Comparison of ENCODE assay signal across 1 cellular context in the genomic region with DNA sequence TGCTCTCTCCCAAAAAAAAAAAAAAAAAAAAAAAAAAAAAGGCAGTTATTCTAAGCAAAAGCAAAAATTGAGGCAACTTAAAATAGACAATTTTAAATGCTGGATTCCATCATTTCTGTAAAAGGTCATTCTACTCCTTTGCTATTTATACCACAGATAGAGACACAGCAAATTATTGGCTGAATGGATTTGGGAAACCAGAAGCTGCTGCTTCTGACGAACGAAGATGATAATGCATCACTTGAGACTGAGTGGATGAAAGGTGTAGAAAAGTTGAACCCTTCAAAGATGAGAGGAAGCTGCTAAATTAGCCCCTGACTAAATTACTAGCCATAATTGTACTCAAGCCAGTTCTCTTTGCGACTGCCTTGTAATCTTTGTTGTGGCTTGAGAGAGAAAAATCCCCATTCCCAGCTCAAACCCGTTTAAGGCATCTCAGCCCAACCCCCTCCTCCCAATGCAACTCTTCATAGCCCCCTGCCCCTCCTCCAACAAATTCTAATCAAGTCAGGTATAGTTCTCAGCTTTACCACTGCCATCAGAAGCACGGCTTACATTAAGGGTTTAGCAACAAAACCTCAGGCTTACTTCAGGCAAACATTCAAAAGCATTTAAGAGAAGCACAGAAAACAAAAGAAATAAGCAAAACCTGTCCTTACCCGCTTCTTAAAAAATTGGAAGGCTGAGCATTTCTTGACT.
TF ChIP-seq lines count a peak whose summit lies in the region.

No MANE protein-coding gene starts in this region.

TF ChIP-seq in K562, 482 proteins besides CTCF, POLR2A, EP300 and RAD21 (continued from another document):
- TF ChIP-seq CSDE1 (IDR thresholded peaks at IDR 0.05) (no peak), TOE1 (IDR thresholded peaks at IDR 0.05; ENCODE audit: borderline replicate concordance) (no peak), TOE1 (CRISPR knock-in tag; IDR thresholded peaks at IDR 0.05; ENCODE audit: borderline replicate concordance, low read depth) (no peak)
TF ChIP-seq in K562: peak in this region for 0.
